In the genomic region with DNA sequence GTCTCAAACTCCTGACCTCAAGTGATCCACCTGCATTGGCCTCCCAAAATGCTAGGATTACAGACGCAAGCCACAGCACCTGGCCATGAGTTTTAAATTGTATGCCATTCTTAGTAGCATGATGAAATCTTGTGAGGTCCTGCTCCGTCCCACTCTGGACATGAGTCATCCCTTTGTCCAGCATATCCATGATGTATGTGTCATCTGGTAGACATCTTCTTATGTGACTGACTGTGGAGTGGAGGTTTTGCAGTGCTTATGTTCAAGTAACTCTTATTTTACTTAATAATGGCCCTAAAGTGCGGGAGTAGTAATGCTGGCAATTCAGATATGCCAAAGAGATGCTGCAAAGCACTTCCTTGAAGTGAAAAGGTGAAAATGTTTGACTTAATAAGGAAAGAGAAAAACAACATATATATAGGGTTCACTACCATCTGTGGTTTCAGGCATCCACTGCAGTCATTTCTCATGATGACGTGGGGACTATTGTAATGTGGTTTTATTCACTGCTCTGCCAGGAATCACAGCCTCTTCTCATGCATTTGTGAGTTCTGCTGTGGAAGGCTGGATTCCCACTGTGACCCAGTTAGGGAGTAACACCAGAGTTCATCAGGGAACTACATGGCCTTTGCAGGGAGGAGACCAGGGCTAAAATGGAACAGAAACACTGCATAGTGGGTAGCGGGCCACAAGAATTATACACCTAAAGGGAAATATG, we compare ENCODE assay signal across 15 cellular contexts.
DNase-seq lines count a peak whose midpoint lies in the region; ATAC-seq, FAIRE-seq and TF ChIP-seq lines count a peak whose summit lies in the region.
"Had no signal": no experiment of that assay in that cellular context is flagged by ENCODE, and none has a peak within 500 bp of the region (broad histone marks: within the 10 kb centered on the region; RNA-seq: fewer than 3 reads in every experiment).

No MANE protein-coding gene starts in this region.

- TF ChIP-seq POLR2A in H1 (IDR thresholded peaks at IDR 0.05; ENCODE audit: control extremely low read depth in 1 of 2, low read depth in 2 of 2, low read length in 2 of 2) = no peak

- H4K5ac ChIP-seq in H1 (ENCODE audit: insufficient read length, low read depth, low read length) = no peak overlapping the region

- FAIRE-seq in H1 (lab: Jason Lieb, UNC) = peak; percentile 28

- no peaks in the 10 kb centered on the region for H3K9me3 Mint-ChIP-seq in natural killer cell
- H3K9me3 Mint-ChIP-seq: stimulated activated memory B cell treated with anti-CD40 and anti-IgM and Interleukin-4, amounts not matched to agents 10 μg/mL and 1 μg/mL and 100 μg/mL, for 72 hours had no signal

- POLR2A ChIA-PET in Panc1 (lab: Charles Lee) = no interaction called here
- POLR2A ChIA-PET in H1 (lab: Charles Lee; ENCODE audit: partially characterized antibody) = no interaction called here

- no peak overlapping the region for H3K9ac ChIP-seq in H1 (replicated peaks in 1 of 4; ENCODE audit: extremely low read depth in 1 of 4, low read depth in 3 of 4, low read length in 3 of 4)

- H3K14ac ChIP-seq in H1 (ENCODE audit: insufficient read length) = no peak overlapping the region

- H3K36me3 Mint-ChIP-seq in natural killer cell = no peaks in the 10 kb centered on the region
- H3K36me3 Mint-ChIP-seq: stimulated activated memory B cell treated with anti-CD40 and anti-IgM and Interleukin-4, amounts not matched to agents 10 μg/mL and 1 μg/mL and 100 μg/mL, for 72 hours had no signal

- DNase-seq in GM04503 (ENCODE audit: low read depth) = peak; percentile 55
- peak; percentile 1 for DNase-seq in Panc1 (ENCODE audit: low read depth, low spot score)
- no peak for DNase-seq in H1 (ENCODE audit: low read depth in 1 of 2, low spot score in 2 of 2)
- peak; percentile 91 for DNase-seq in renal cortical epithelial cell (ENCODE audit: low read depth)
- DNase-seq in left colon = no peak
- no peak for DNase-seq in natural killer cell
- DNase-seq in aorta = no peak
- DNase-seq: DMS 273 treated with DMSO at 0.1 percent for 48 hours, glutamatergic neuron, left ventricle myocardium inferior, NCI-H2081, nucleus accumbens had no signal

- H3K36me3 ChIP-seq in Panc1 (ENCODE audit: control insufficient read depth, insufficient read depth, low read length) (no peaks in the 10 kb centered on the region), H1 (ENCODE audit: control insufficient read depth in 2 of 4, insufficient read depth in 4 of 4, low read length in 3 of 4) (peaks cover 0 to 4% (median 2%) of the 10 kb centered on the region in 4 experiments; a peak in 2 of 8 replicates), aorta (ENCODE audit: control insufficient read depth in 1 of 2, insufficient read depth in 2 of 2, low read length in 1 of 2) (no peaks in the 10 kb centered on the region)
- H3K36me3 ChIP-seq: ascending aorta, left ventricle myocardium inferior had no signal

- H3K27me3 Mint-ChIP-seq in natural killer cell (ENCODE audit: low read depth in 2 of 2) = no peaks in the 10 kb centered on the region
- H3K27me3 Mint-ChIP-seq: stimulated activated memory B cell treated with anti-CD40 and anti-IgM and Interleukin-4, amounts not matched to agents 10 μg/mL and 1 μg/mL and 100 μg/mL, for 72 hours had no signal

- H2BK15ac ChIP-seq in H1 (ENCODE audit: low read length) = no peak overlapping the region

- H3K9me3 ChIP-seq in Panc1 (ENCODE audit: control insufficient read depth, insufficient read depth, low read depth, low read length) (no peaks in the 10 kb centered on the region), H1 (ENCODE audit: insufficient read depth in 2 of 2, low read depth in 1 of 2, low read length in 1 of 2) (no peaks in the 10 kb centered on the region), aorta (ENCODE audit: control insufficient read depth, low read length) (no peaks in the 10 kb centered on the region)
- H3K9me3 ChIP-seq: ascending aorta, left ventricle myocardium inferior had no signal

- H4K20me1 ChIP-seq in H1 (replicated peaks in 1 of 2; ENCODE audit: control insufficient read depth in 1 of 2, insufficient read depth in 2 of 2, low read length in 2 of 2) = no peaks in the 10 kb centered on the region

- H4K8ac ChIP-seq in H1 (ENCODE audit: extremely low read depth, insufficient read depth, low read length) = no peak overlapping the region

- in situ Hi-C loops in Panc1 (cut with HindIII; ENCODE audit: low pct_unique_long_range_greater_than_20kb, low sequenced_read_pairs) = no loop called here

- no peaks in the 10 kb centered on the region for H3K4me1 ChIP-seq in Panc1 (ENCODE audit: control insufficient read depth, insufficient read depth, low read length)
- no peaks in the 10 kb centered on the region for H3K4me1 ChIP-seq in H1 (replicated peaks in 1 of 4; ENCODE audit: control insufficient read depth in 3 of 4, insufficient read depth in 4 of 4, low read length in 3 of 4)
- H3K4me1 ChIP-seq in aorta (ENCODE audit: control insufficient read depth in 1 of 2, insufficient read depth in 2 of 2, low read length in 2 of 2) = no peaks in the 10 kb centered on the region
- H3K4me1 ChIP-seq: ascending aorta, left ventricle myocardium inferior had no signal

- H3K27me3 ChIP-seq in Panc1 (ENCODE audit: control insufficient read depth, insufficient read depth, low read length) (no peaks in the 10 kb centered on the region; the same call in 1 of the 2 replicates), H1 (replicated peaks in 1 of 4; ENCODE audit: control insufficient read depth in 3 of 4, extremely low read depth in 1 of 4, insufficient read depth in 3 of 4, low read length in 3 of 4) (no peaks in the 10 kb centered on the region), aorta (ENCODE audit: control insufficient read depth in 1 of 2, insufficient read depth in 2 of 2, low read length in 1 of 2) (no peaks in the 10 kb centered on the region)
- H3K27me3 ChIP-seq: ascending aorta had no signal

- no peak overlapping the region for H3K4me3 ChIP-seq in Panc1 (ENCODE audit: low read depth in 2 of 2, low read length in 2 of 2)
- no peak overlapping the region for H3K4me3 ChIP-seq in H1 (ENCODE audit: extremely low read depth in 1 of 4, insufficient read depth in 2 of 4, low read depth in 3 of 4, low read length in 4 of 4)
- no peak overlapping the region for H3K4me3 ChIP-seq in aorta (ENCODE audit: low read length in 2 of 2)
- H3K4me3 ChIP-seq: ascending aorta, left ventricle myocardium inferior had no signal

- CTCF ChIA-PET in Panc1 (lab: Charles Lee) = no interaction called here
- CTCF ChIA-PET in H1 (lab: Charles Lee; ENCODE audit: partially characterized antibody) = no interaction called here

- H2AK5ac ChIP-seq in H1 (ENCODE audit: low read depth, low read length) = no peak overlapping the region

- H2BK120ac ChIP-seq in H1 (replicated peaks; ENCODE audit: low read depth, low read length) = no peak overlapping the region

- no peak overlapping the region for H3K23ac ChIP-seq in H1 (ENCODE audit: insufficient read length)

- H3K27ac Mint-ChIP-seq in natural killer cell = no peak overlapping the region
- H3K27ac Mint-ChIP-seq: stimulated activated memory B cell treated with anti-CD40 and anti-IgM and Interleukin-4, amounts not matched to agents 10 μg/mL and 1 μg/mL and 100 μg/mL, for 72 hours had no signal

- no peak overlapping the region for H3K4me3 Mint-ChIP-seq in natural killer cell
- H3K4me3 Mint-ChIP-seq: stimulated activated memory B cell treated with anti-CD40 and anti-IgM and Interleukin-4, amounts not matched to agents 10 μg/mL and 1 μg/mL and 100 μg/mL, for 72 hours had no signal

- intact Hi-C loops in Panc1 (cut with micrococcal nuclease; ENCODE audit: unreplicated experiment) (no loop called here), left colon (cut with DNase I, micrococcal nuclease) (no loop called here), natural killer cell (cut with micrococcal nuclease) (no loop called here), aorta (cut with DNase I) (no loop called here)

- no TSS peak for BruUV-seq in Panc1 (replicated peaks; lab: Mats Ljungman, UMichigan)

- no peak overlapping the region for H3K4me2 ChIP-seq in H1 (ENCODE audit: insufficient read depth in 1 of 2, low read depth in 2 of 2, low read length in 2 of 2)

- H2BK12ac ChIP-seq in H1 (ENCODE audit: low read depth, low read length) = no peak overlapping the region

- TF ChIP-seq RAD21 in H1 (IDR thresholded peaks at IDR 0.05 in 1 of 2, conservative IDR thresholded peaks at IDR 0.05 in 1 of 2; ENCODE audit: low read depth in 2 of 2, low read length in 2 of 2) = no peak

- no peak overlapping the region for H4K91ac ChIP-seq in H1 (replicated peaks; ENCODE audit: insufficient read length, low read length)

- H3K18ac ChIP-seq in H1 (ENCODE audit: extremely low read depth, low read length) = no peak overlapping the region

- H3K56ac ChIP-seq in H1 (replicated peaks; ENCODE audit: insufficient read length, low read depth, low read length) = no peak overlapping the region

- H2AFZ ChIP-seq in H1 (ENCODE audit: low read length) = no peak overlapping the region

- H3K79me2 ChIP-seq in H1 (ENCODE audit: control insufficient read depth in 1 of 2, insufficient read depth in 2 of 2, low read length in 2 of 2) = no peaks in the 10 kb centered on the region

- H2BK5ac ChIP-seq in H1 (ENCODE audit: low read depth, low read length) = no peak overlapping the region

- no peaks in the 10 kb centered on the region for H3K23me2 ChIP-seq in H1 (ENCODE audit: low read depth, low read length)

- no peak overlapping the region for H2BK20ac ChIP-seq in H1 (ENCODE audit: low read length)

- H3K27ac ChIP-seq in Panc1 (ENCODE audit: low read length) (no peak overlapping the region), H1 (ENCODE audit: low read depth, low read length) (no peak overlapping the region), aorta (ENCODE audit: low read depth in 1 of 2, low read length in 2 of 2) (no peak overlapping the region)
- H3K27ac ChIP-seq: ascending aorta, left ventricle myocardium inferior had no signal

- ATAC-seq in Panc1 (no peak), left colon (no peak), natural killer cell (no peak), HG03520 (IDR thresholded peaks at IDR 0.05; ENCODE audit: unreplicated experiment) (no peak), aorta (ENCODE audit: low FRiP score) (no peak)
- ATAC-seq: stimulated activated memory B cell treated with anti-CD40 and anti-IgM and Interleukin-4, amounts not matched to agents 10 μg/mL and 1 μg/mL and 100 μg/mL, for 72 hours had no signal

- WGBS in H1 (ENCODE audit: extremely low coverage in 1 of 2, insufficient coverage in 1 of 2, insufficient read length in 1 of 2, insufficient replicate concordance in 2 of 2, low coverage in 1 of 2, low lambda C conversion rate in 2 of 2, missing lambda C conversion rate in 1 of 2), 2 experiments = 85% methylated on average over 5 of the region's 5 CpGs; no CpG with 5 or more reads in 1 of the 2 experiments
- 79 to 84% methylated on average over 5 of the region's 5 CpGs for whole genome bisulfite sequencing in aorta, 2 donors

- TF ChIP-seq EP300 in H1 (IDR thresholded peaks at IDR 0.05; ENCODE audit: borderline replicate concordance in 1 of 2, low read depth in 2 of 2, low read length in 2 of 2) = no peak

- H3K4me1 Mint-ChIP-seq in natural killer cell = peaks cover 0 to 10% of the 10 kb centered on the region in 2 donors

- no peaks in the 10 kb centered on the region for H3K79me1 ChIP-seq in H1 (ENCODE audit: low read depth, low read length)

- TF ChIP-seq CTCF in Panc1 (IDR thresholded peaks at IDR 0.05) (no peak), H1 (IDR thresholded peaks at IDR 0.05; ENCODE audit: control extremely low read depth in 1 of 3, insufficient read depth in 1 of 3, low read depth in 1 of 3, low read length in 3 of 3) (no peak), natural killer cell (IDR thresholded peaks at IDR 0.05) (no peak)

- no peak overlapping the region for H3K4ac ChIP-seq in H1 (replicated peaks; ENCODE audit: insufficient read length, low read depth, low read length)

Comparison
In these comparisons a context has a peak if more than half of its experiments do, and no peak if none do; other contexts are left out.
1. DNase-seq: peak in GM04503 (single experiment), Panc1 (single experiment) and renal cortical epithelial cell (single experiment); none in H1 (0 of 2), left colon (0 of 2), natural killer cell (single experiment) and aorta (0 of 2).